In genomic region chr20:24384865-24385264, GRCh38 we compare ENCODE assay signal across 4 cellular contexts.
"Had no signal": no experiment of that assay in that cellular context is flagged by ENCODE, and none has a peak within 500 bp of the region (broad histone marks: within the 10 kb centered on the region; RNA-seq: fewer than 3 reads in every experiment).

No MANE protein-coding gene starts in this region.

- H3K27ac ChIP-seq: GM23248 had no signal

- H3K9ac ChIP-seq: GM23248 had no signal

- ATAC-seq: GM23338, HCT116 had no signal

- H3K36me3 ChIP-seq: HAP-1 had no signal

- H3K9me3 ChIP-seq: HAP-1 had no signal

- H3K4me1 ChIP-seq: HAP-1 had no signal

- H3K4me2 ChIP-seq: GM23338 had no signal

- H3K4me3 ChIP-seq: GM23248, GM23338, HAP-1 had no signal

- H2AFZ ChIP-seq: GM23248 had no signal
